ENCODE assay signal across 10 cellular contexts in the genomic region with DNA sequence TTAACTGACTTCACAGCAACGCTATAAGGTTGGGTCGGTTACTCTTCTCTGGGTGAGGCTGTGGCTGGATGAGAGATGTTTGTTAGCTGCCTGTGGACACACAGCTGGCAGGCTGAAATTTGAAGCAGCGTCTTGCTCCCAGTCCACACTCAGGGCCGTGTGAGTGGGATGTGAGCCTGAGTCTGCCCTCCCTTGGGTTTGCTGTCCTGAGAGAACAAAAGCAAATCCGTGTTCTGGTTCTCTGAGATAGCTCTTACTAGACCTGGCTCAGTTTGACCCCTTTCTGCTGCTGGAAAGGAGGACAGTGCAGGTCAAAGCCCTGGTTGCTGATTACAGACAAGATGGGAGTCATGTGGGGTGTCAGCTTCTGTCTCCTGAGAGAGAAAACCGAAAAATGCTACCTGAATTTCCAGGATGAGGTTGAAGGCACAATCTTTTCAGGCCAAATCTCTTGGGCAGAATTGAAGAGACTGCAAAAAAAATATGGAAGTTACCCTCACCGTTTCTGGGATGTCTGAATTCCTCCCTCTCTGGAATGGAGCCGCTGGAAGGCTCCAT.
DNase-seq lines count a peak whose midpoint lies in the region; TF ChIP-seq lines count a peak whose summit lies in the region.
"Had no signal": no experiment of that assay in that cellular context is flagged by ENCODE, and none has a peak within 500 bp of the region (broad histone marks: within the 10 kb centered on the region; RNA-seq: fewer than 3 reads in every experiment).

No MANE protein-coding gene starts in this region.

- H3K27ac ChIP-seq in RWPE1 = peak overlapping the region; percentile 68
- no peak overlapping the region for H3K27ac ChIP-seq in fibroblast of lung (ENCODE audit: insufficient read depth, low read length)
- peak overlapping the region; percentile 70 to 91 (median 77) for H3K27ac ChIP-seq in thyroid gland
- no peak overlapping the region for H3K27ac ChIP-seq in CD8-positive, alpha-beta memory T cell (ENCODE audit: low read depth, low read length)

- intact Hi-C loops in thyroid gland (cut with DNase I) = no loop called here

- CTCF ChIA-PET in RWPE1 (lab: Yijun Ruan, JAX) = interaction anchor here (0.6 kb wide), 1 partner anchor 61 kb away, joined by 3 read pairs; no protein-coding TSS in a partner anchor
- CTCF ChIA-PET in CD8-positive, alpha-beta memory T cell (lab: Charles Lee) = interaction anchor here (2.8 kb wide), 1 partner anchor 17 kb away, joined by 9 read pairs; no protein-coding TSS in a partner anchor

- peaks cover 25% of the 10 kb centered on the region for H3K36me3 Mint-ChIP-seq in nephron progenitor cell (ENCODE audit: low read depth)
- H3K36me3 Mint-ChIP-seq in CD8-positive, alpha-beta memory T cell = peaks cover 0 to 14% (median 2%) of the 10 kb centered on the region in 3 donors

- H3K27ac Mint-ChIP-seq in nephron progenitor cell = peak overlapping the region; percentile 99
- H3K27ac Mint-ChIP-seq in CD8-positive, alpha-beta memory T cell = peak overlapping the region in 1 of 8 donors; percentile 17
- H3K27ac Mint-ChIP-seq: activated CD4-positive, alpha-beta T cell treated with anti-CD3 and anti-CD28 coated beads for 36 hours; activated T-helper 2 cell treated with anti-CD3 and anti-CD28 coated beads, Interferon-gamma antibody, Interleukin-2, Interleukin-4, amounts not matched to agents 10 μg/mL and 5 μg/mL and 100 μg/mL, durations not matched to agents 14 hours and 24 hours and 36 hours had no signal

- H2AFZ ChIP-seq in fibroblast of lung (ENCODE audit: low read length) = peak overlapping the region; percentile 55

- H3K27me3 ChIP-seq in fibroblast of lung (ENCODE audit: control insufficient read depth, insufficient read depth, low read length) (no peaks in the 10 kb centered on the region), thyroid gland (no peaks in the 10 kb centered on the region)
- H3K27me3 ChIP-seq in CD8-positive, alpha-beta memory T cell (ENCODE audit: insufficient read depth, low read length, poor library complexity, severe bottlenecking) = no peaks in the 10 kb centered on the region

- H3K4me3 ChIP-seq in fibroblast of lung (replicated peaks in 1 of 4; ENCODE audit: control extremely low read depth in 1 of 4, insufficient read depth in 1 of 4, low read depth in 3 of 4, low read length in 4 of 4) (no peak overlapping the region), thyroid gland (replicated peaks in 1 of 3) (no peak overlapping the region)
- H3K4me3 ChIP-seq in CD8-positive, alpha-beta memory T cell (ENCODE audit: low read length) = no peak overlapping the region

- H3K9me3 ChIP-seq in fibroblast of lung (ENCODE audit: control insufficient read depth, insufficient read depth, low read depth, low read length) (no peaks in the 10 kb centered on the region), thyroid gland (no peaks in the 10 kb centered on the region)
- no peaks in the 10 kb centered on the region for H3K9me3 ChIP-seq in CD8-positive, alpha-beta memory T cell (ENCODE audit: low read length)

- 66 to 80% methylated on average over 8 of the region's 8 CpGs for WGBS in thyroid gland, 2 donors

- no peaks in the 10 kb centered on the region for H4K20me1 ChIP-seq in fibroblast of lung (ENCODE audit: control insufficient read depth, extremely low read depth, insufficient read depth, low read length)

- H3K4me3 Mint-ChIP-seq in nephron progenitor cell = no peak overlapping the region
- no peak overlapping the region for H3K4me3 Mint-ChIP-seq in CD8-positive, alpha-beta memory T cell
- H3K4me3 Mint-ChIP-seq: activated CD4-positive, alpha-beta T cell treated with anti-CD3 and anti-CD28 coated beads for 36 hours had no signal

- H3K9ac ChIP-seq in fibroblast of lung (ENCODE audit: insufficient read depth, low read length) = no peak overlapping the region

- TF ChIP-seq POLR2A in thyroid gland (IDR thresholded peaks at IDR 0.05) = no peak

- H3K4me1 ChIP-seq in fibroblast of lung (ENCODE audit: control insufficient read depth, extremely low read depth, insufficient read depth, low read length) = peaks cover 23% of the 10 kb centered on the region
- H3K4me1 ChIP-seq in thyroid gland = peaks cover 58 to 69% of the 10 kb centered on the region in 2 donors
- peaks cover 6% of the 10 kb centered on the region for H3K4me1 ChIP-seq in CD8-positive, alpha-beta memory T cell (ENCODE audit: insufficient read depth, low read length)

- no peak for DNase-seq in RWPE1 (ENCODE audit: low spot score)
- no peak for DNase-seq in fibroblast of lung (ENCODE audit: low read depth in 2 of 2)
- DNase-seq in nephron progenitor cell = no peak
- no peak for DNase-seq in thyroid gland
- DNase-seq in CD8-positive, alpha-beta memory T cell = no peak
- DNase-seq in SKM-1 (lab: John Stamatoyannopoulos, UW; ENCODE audit: unreplicated experiment) = no peak
- no peak for DNase-seq in HT-29 (ENCODE audit: low spot score)
- DNase-seq in DMS79 treated with DMSO at 0.1 percent for 48 hours (lab: John Stamatoyannopoulos, UW) = no peak
- DNase-seq: activated CD4-positive, alpha-beta T cell treated with anti-CD3 and anti-CD28 coated beads for 36 hours had no signal

- peaks cover 23% of the 10 kb centered on the region for H3K9me3 Mint-ChIP-seq in nephron progenitor cell
- no peaks in the 10 kb centered on the region for H3K9me3 Mint-ChIP-seq in CD8-positive, alpha-beta memory T cell
- H3K9me3 Mint-ChIP-seq: activated T-helper 2 cell treated with anti-CD3 and anti-CD28 coated beads, Interferon-gamma antibody, Interleukin-2, Interleukin-4, amounts not matched to agents 10 μg/mL and 5 μg/mL and 100 μg/mL, durations not matched to agents 14 hours and 24 hours and 36 hours had no signal

- peaks cover 84% of the 10 kb centered on the region for H3K4me1 Mint-ChIP-seq in nephron progenitor cell
- peaks cover 8 to 10% (median 9%) of the 10 kb centered on the region in 3 donors for H3K4me1 Mint-ChIP-seq in CD8-positive, alpha-beta memory T cell

- POLR2A ChIA-PET in RWPE1 (lab: Yijun Ruan, JAX; ENCODE audit: low non-redundant PET) = no interaction called here
- POLR2A ChIA-PET in CD8-positive, alpha-beta memory T cell (lab: Charles Lee) = no interaction called here

- no peaks in the 10 kb centered on the region for H3K79me2 ChIP-seq in fibroblast of lung (ENCODE audit: control insufficient read depth, insufficient read depth, low read length)

- no peaks in the 10 kb centered on the region for H3K36me3 ChIP-seq in fibroblast of lung (ENCODE audit: control insufficient read depth, insufficient read depth, low read length)
- H3K36me3 ChIP-seq in thyroid gland = no peaks in the 10 kb centered on the region
- H3K36me3 ChIP-seq in CD8-positive, alpha-beta memory T cell (ENCODE audit: insufficient read depth, low read length) = no peaks in the 10 kb centered on the region

- TF ChIP-seq CTCF in RWPE1 (conservative IDR thresholded peaks at IDR 0.05; ENCODE audit: low read depth) = no peak
- no peak for TF ChIP-seq CTCF in fibroblast of lung (conservative IDR thresholded peaks at IDR 0.05 in 1 of 2, IDR thresholded peaks at IDR 0.05 in 1 of 2; ENCODE audit: low read depth in 1 of 2, low read length in 2 of 2)
- no peak for TF ChIP-seq CTCF in nephron progenitor cell (IDR thresholded peaks at IDR 0.05)
- no peak for TF ChIP-seq CTCF in thyroid gland (IDR thresholded peaks at IDR 0.05)

- H3K4me2 ChIP-seq in fibroblast of lung (ENCODE audit: extremely low read depth, insufficient read depth, low read length) = no peak overlapping the region

- H3K27me3 Mint-ChIP-seq in nephron progenitor cell (ENCODE audit: low read depth, poor library complexity) = peaks cover 10% of the 10 kb centered on the region
- peaks cover 0 to 4% of the 10 kb centered on the region in 2 donors for H3K27me3 Mint-ChIP-seq in CD8-positive, alpha-beta memory T cell
- H3K27me3 Mint-ChIP-seq: activated CD4-positive, alpha-beta T cell treated with anti-CD3 and anti-CD28 coated beads for 36 hours had no signal

Comparison
In these comparisons a context has a peak if more than half of its experiments do, and no peak if none do; other contexts are left out.
1. H3K27ac ChIP-seq: peak in RWPE1 (single experiment) and thyroid gland (3 of 3); none in fibroblast of lung (single experiment) and CD8-positive, alpha-beta memory T cell (single experiment).